Comparison of ENCODE assay signal across 13 cellular contexts in the genomic region with DNA sequence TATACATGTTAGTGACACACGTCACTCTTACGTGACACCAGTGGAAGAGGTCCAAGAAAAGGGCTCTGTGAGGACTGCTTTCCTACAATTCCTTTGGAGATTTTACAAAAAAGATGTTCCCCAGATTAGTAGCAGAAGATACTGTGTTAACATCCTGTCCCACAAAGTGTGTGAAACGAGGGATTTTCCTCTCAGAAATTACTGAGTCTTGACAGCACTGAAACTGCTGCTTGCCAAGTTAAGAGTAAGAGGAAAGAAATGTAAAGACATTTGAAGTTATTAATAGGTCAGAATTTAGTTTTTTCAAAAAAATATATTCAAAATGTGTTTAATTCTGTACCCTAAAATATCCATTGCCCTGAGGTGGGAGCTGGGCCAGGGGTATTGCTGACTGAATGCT. TPM values are rescaled to one million over a fixed set of nuclear protein-coding genes. Genes with fewer than 3 reads are reported as not detected.
DNase-seq lines count a peak whose midpoint lies in the region; ATAC-seq, FAIRE-seq and TF ChIP-seq lines count a peak whose summit lies in the region.
"Had no signal": no experiment of that assay in that cellular context is flagged by ENCODE, and none has a peak within 500 bp of the region (broad histone marks: within the 10 kb centered on the region; RNA-seq: fewer than 3 reads in every experiment).

No MANE protein-coding gene starts in this region.

- no peaks in the 10 kb centered on the region; the same call in 2 of the 3 replicates for H3K36me3 Mint-ChIP-seq in GM23338 (ENCODE audit: low read depth)

- H4K20me1 ChIP-seq in GM23338 (replicated peaks; ENCODE audit: insufficient read depth): no peaks in the 10 kb centered on the region

- CTCF ChIA-PET in GM10248 (lab: Yijun Ruan, JAX): interaction anchor here (0.8 to 2.9 kb wide), 7 partner anchors 8 to 313 kb away, joined by 3 to 20 read pairs (median 4); partner anchors contain the start of genes MAP3K5 and SLC35D3

- H3K4me3 ChIP-seq in bronchial epithelial cell (ENCODE audit: low read depth, low read length) (no peak overlapping the region), mesenchymal stem cell (ENCODE audit: insufficient read depth in 1 of 2, low read depth in 1 of 2, low read length in 2 of 2) (no peak overlapping the region), GM23338 (no peak overlapping the region)
- H3K4me3 ChIP-seq: ovary had no signal

- no peak overlapping the region for H3K27ac Mint-ChIP-seq in GM23338
- H3K27ac Mint-ChIP-seq: activated naive CD4-positive, alpha-beta T cell treated with anti-CD3 and anti-CD28 coated beads, Interleukin-2, amount 10 ng/mL, durations not matched to agents 7 days and 5 days had no signal

- ATAC-seq in GM23338: no peak

- H3K27me3 Mint-ChIP-seq in GM23338 (ENCODE audit: insufficient read depth, low read depth, poor library complexity): peaks cover 9% of the 10 kb centered on the region
- H3K27me3 Mint-ChIP-seq: activated naive CD4-positive, alpha-beta T cell treated with anti-CD3 and anti-CD28 coated beads, Interleukin-2, amount 10 ng/mL, durations not matched to agents 7 days and 5 days; type B pancreatic cell had no signal

- no peaks in the 10 kb centered on the region for H3K9me3 ChIP-seq in mesenchymal stem cell (ENCODE audit: control insufficient read depth, low read length)
- H3K9me3 ChIP-seq: ovary had no signal

- in situ Hi-C loops in ACHN (cut with HindIII; ENCODE audit: low pct_ligation_motif_present, low pct_unique_long_range_greater_than_20kb, low sequenced_read_pairs): no loop called here

- H3K36me3 ChIP-seq in bronchial epithelial cell (ENCODE audit: control insufficient read depth, insufficient read depth, low read length) (peaks cover 1% of the 10 kb centered on the region), mesenchymal stem cell (ENCODE audit: control insufficient read depth in 1 of 2, insufficient read depth in 2 of 2, low read depth in 1 of 2, low read length in 2 of 2) (peaks cover 0 to 3% of the 10 kb centered on the region in 2 experiments), GM23338 (ENCODE audit: insufficient read depth) (no peaks in the 10 kb centered on the region)
- H3K36me3 ChIP-seq: ovary had no signal

- no peak for FAIRE-seq in bronchial epithelial cell (lab: Jason Lieb, UNC)
- FAIRE-seq: kidney had no signal

- TF ChIP-seq CTCF in bronchial epithelial cell (IDR thresholded peaks at IDR 0.05; ENCODE audit: insufficient read depth, low read length, severe bottlenecking): no peak
- no peak for TF ChIP-seq CTCF in GM23338 (conservative IDR thresholded peaks at IDR 0.05; ENCODE audit: low read depth in 2 of 2)
- TF ChIP-seq CTCF in GM10248 (IDR thresholded peaks at IDR 0.05; ENCODE audit: control extremely low read depth, extremely low read depth, low read depth, missing control alignments): no peak

- H2BK5ac ChIP-seq in mesenchymal stem cell (ENCODE audit: low read depth, low read length, poor library complexity, severe bottlenecking): peak overlapping the region; percentile 48

- H3F3A ChIP-seq in GM23338 (replicated peaks; ENCODE audit: low read depth): no peaks in the 10 kb centered on the region

- H3K23ac ChIP-seq in mesenchymal stem cell (ENCODE audit: low read length in 2 of 2): no peak overlapping the region

- H2BK120ac ChIP-seq in mesenchymal stem cell (ENCODE audit: low read depth, low read length): peak overlapping the region; percentile 56

- H3K4me1 Mint-ChIP-seq in GM23338: peaks cover 30% of the 10 kb centered on the region

- H2AK5ac ChIP-seq in mesenchymal stem cell (ENCODE audit: low read length, severe bottlenecking): peak overlapping the region; percentile 63

- H3K18ac ChIP-seq in mesenchymal stem cell (ENCODE audit: low read depth in 1 of 2, low read length in 2 of 2): peak overlapping the region; percentile 82 to 94

- no peak overlapping the region for H3K4me2 ChIP-seq in mesenchymal stem cell (ENCODE audit: low read length, poor library complexity, severe bottlenecking)
- no peak overlapping the region for H3K4me2 ChIP-seq in GM23338

- 61% methylated on average over 3 of the region's 3 CpGs for WGBS in mesenchymal stem cell

- H3K79me1 ChIP-seq in mesenchymal stem cell (replicated peaks; ENCODE audit: low read length, poor library complexity, severe bottlenecking): peaks cover 2% of the 10 kb centered on the region

- H3K14ac ChIP-seq in mesenchymal stem cell (ENCODE audit: low read length in 2 of 2): no peak overlapping the region

- H2BK15ac ChIP-seq in mesenchymal stem cell (ENCODE audit: low read depth, poor library complexity, severe bottlenecking): peak overlapping the region; percentile 60

- H3K9ac ChIP-seq in mesenchymal stem cell (ENCODE audit: low read length): peak overlapping the region; percentile 11

- H3K79me2 ChIP-seq in GM23338 (replicated peaks; ENCODE audit: insufficient read depth): no peaks in the 10 kb centered on the region

- no peaks in the 10 kb centered on the region for H3K9me3 Mint-ChIP-seq in GM23338
- H3K9me3 Mint-ChIP-seq: activated naive CD4-positive, alpha-beta T cell treated with anti-CD3 and anti-CD28 coated beads, Interleukin-2, amount 10 ng/mL, durations not matched to agents 7 days and 5 days; type B pancreatic cell had no signal

- peak overlapping the region; percentile 92 to 94 for H2BK12ac ChIP-seq in mesenchymal stem cell (ENCODE audit: low read length in 2 of 2)

- peak; percentile 22 for DNase-seq in ACHN
- DNase-seq in M059J (ENCODE audit: low read depth): peak; percentile 69
- DNase-seq in bronchial epithelial cell (ENCODE audit: low read depth): peak; percentile 46
- peak; percentile 92 for DNase-seq in mesenchymal stem cell
- DNase-seq in DMS79 (lab: John Stamatoyannopoulos, UW): no peak
- DNase-seq in amygdala (lab: John Stamatoyannopoulos, UW): no peak
- no peak for DNase-seq in GM23338 (ENCODE audit: low spot score)
- DNase-seq in GM10248 (ENCODE audit: extremely low spot score): no peak
- DNase-seq: activated CD4-positive, alpha-beta T cell treated with anti-CD3 and anti-CD28 coated beads, Interleukin-2, amount 50 U/mL, for 4 hours; activated naive CD4-positive, alpha-beta T cell treated with anti-CD3 and anti-CD28 coated beads, Interleukin-2, amount 10 ng/mL, durations not matched to agents 7 days and 5 days; kidney; ovary had no signal

- H3K4me1 ChIP-seq in mesenchymal stem cell (ENCODE audit: control insufficient read depth, insufficient read depth, low read depth, low read length): peaks cover 16% of the 10 kb centered on the region
- peaks cover 33% of the 10 kb centered on the region for H3K4me1 ChIP-seq in GM23338 (ENCODE audit: insufficient read depth)

- no peaks in the 10 kb centered on the region for H3K9me2 ChIP-seq in GM23338 (ENCODE audit: insufficient read depth)

- peak overlapping the region; percentile 75 for H3K27ac ChIP-seq in mesenchymal stem cell (ENCODE audit: low read length, poor library complexity, severe bottlenecking)
- H3K27ac ChIP-seq in GM23338 (ENCODE audit: low read depth): no peak overlapping the region

- no peak overlapping the region for H3K4me3 Mint-ChIP-seq in GM23338
- H3K4me3 Mint-ChIP-seq: activated naive CD4-positive, alpha-beta T cell treated with anti-CD3 and anti-CD28 coated beads, Interleukin-2, amount 10 ng/mL, durations not matched to agents 7 days and 5 days; type B pancreatic cell had no signal

- peak overlapping the region; percentile 85 for H4K91ac ChIP-seq in mesenchymal stem cell (ENCODE audit: low read length)

- POLR2A ChIA-PET in GM10248 (lab: Yijun Ruan, JAX): no interaction called here

- H3K27me3 ChIP-seq in bronchial epithelial cell (ENCODE audit: control insufficient read depth, insufficient read depth, low read length): no peaks in the 10 kb centered on the region
- H3K27me3 ChIP-seq in mesenchymal stem cell (ENCODE audit: control insufficient read depth in 1 of 2, insufficient read depth in 1 of 2, low read length in 2 of 2): no peaks in the 10 kb centered on the region
- no peaks in the 10 kb centered on the region for H3K27me3 ChIP-seq in GM23338 (ENCODE audit: insufficient read depth)
- H3K27me3 ChIP-seq: ovary had no signal

- H2AFZ ChIP-seq in mesenchymal stem cell (ENCODE audit: low read depth, low read length) (no peak overlapping the region), GM23338 (no peak overlapping the region)

- peak overlapping the region; percentile 66 to 94 for H3K4ac ChIP-seq in mesenchymal stem cell (ENCODE audit: low read depth in 1 of 2, low read length in 2 of 2)

- peak overlapping the region; percentile 19 for H4K8ac ChIP-seq in mesenchymal stem cell (ENCODE audit: low read length)

TF ChIP-seq in GM23338, 12 proteins besides CTCF, POLR2A, EP300 and RAD21 (continues in another document):
- TF ChIP-seq ZNF331 (CRISPR knock-in tag; IDR thresholded peaks at IDR 0.05; ENCODE audit: low read depth) (no peak), NANOG (IDR thresholded peaks at IDR 0.05; ENCODE audit: borderline replicate concordance) (no peak)
- TF ChIP-seq, protein P1, sequence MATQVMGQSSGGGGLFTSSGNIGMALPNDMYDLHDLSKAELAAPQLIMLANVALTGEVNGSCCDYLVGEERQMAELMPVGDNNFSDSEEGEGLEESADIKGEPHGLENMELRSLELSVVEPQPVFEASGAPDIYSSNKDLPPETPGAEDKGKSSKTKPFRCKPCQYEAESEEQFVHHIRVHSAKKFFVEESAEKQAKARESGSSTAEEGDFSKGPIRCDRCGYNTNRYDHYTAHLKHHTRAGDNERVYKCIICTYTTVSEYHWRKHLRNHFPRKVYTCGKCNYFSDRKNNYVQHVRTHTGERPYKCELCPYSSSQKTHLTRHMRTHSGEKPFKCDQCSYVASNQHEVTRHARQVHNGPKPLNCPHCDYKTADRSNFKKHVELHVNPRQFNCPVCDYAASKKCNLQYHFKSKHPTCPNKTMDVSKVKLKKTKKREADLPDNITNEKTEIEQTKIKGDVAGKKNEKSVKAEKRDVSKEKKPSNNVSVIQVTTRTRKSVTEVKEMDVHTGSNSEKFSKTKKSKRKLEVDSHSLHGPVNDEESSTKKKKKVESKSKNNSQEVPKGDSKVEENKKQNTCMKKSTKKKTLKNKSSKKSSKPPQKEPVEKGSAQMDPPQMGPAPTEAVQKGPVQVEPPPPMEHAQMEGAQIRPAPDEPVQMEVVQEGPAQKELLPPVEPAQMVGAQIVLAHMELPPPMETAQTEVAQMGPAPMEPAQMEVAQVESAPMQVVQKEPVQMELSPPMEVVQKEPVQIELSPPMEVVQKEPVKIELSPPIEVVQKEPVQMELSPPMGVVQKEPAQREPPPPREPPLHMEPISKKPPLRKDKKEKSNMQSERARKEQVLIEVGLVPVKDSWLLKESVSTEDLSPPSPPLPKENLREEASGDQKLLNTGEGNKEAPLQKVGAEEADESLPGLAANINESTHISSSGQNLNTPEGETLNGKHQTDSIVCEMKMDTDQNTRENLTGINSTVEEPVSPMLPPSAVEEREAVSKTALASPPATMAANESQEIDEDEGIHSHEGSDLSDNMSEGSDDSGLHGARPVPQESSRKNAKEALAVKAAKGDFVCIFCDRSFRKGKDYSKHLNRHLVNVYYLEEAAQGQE (IDR thresholded peaks at IDR 0.05; ENCODE audit: unreplicated experiment): no peak

RNA-seq across cellular contexts. Expression of gene MAP7, which starts 58.8 kb away (rescaled TPM):
- total RNA-seq in M059J (2014; rRNA removed; shearing (Covaris generic)): 0.15 and 0.49 TPM in 2 replicates
- total RNA-seq in bronchial epithelial cell: 30.8 and 50.4 TPM in 2 replicates
- 0.61 TPM for polyA plus RNA-seq in mesenchymal stem cell (2013, experiment 1 of 2)
- polyA plus RNA-seq in mesenchymal stem cell (2013, experiment 2 of 2): 0.55 TPM
- total RNA-seq in GM23338 (2014; rRNA removed; shearing (Covaris generic)): 47.8 and 49.2 TPM in 2 replicates
- polyA plus RNA-seq in GM23338 (2016; fragmentation: Nextera tagmentation; extraction: Ambion mirVana): 43.2 and 44.7 TPM in 2 replicates

Comparison
In these comparisons a context has a peak if more than half of its experiments do, and no peak if none do; other contexts are left out.
1. DNase-seq: peak in ACHN (single experiment), M059J (single experiment), bronchial epithelial cell (single experiment) and mesenchymal stem cell (single experiment); none in DMS79 (single experiment), amygdala (0 of 56), GM23338 (single experiment) and GM10248 (single experiment).
2. RNA of gene MAP7, which starts 58.8 kb away (total RNA-seq): 47.8 to 49.2 TPM in GM23338 and 30.8 to 50.4 TPM in bronchial epithelial cell; 0.15 to 0.49 TPM in M059J; every median in the first group is over 10 times any median in the second.